ENCODE assay signal across 9 cellular contexts in genomic region chr13:29817604-29818378, GRCh38. TPM values are rescaled to one million over a fixed set of nuclear protein-coding genes. Genes with fewer than 3 reads are reported as not detected.
DNase-seq lines count a peak whose midpoint lies in the region; ATAC-seq and TF ChIP-seq lines count a peak whose summit lies in the region.
"Had no signal": no experiment of that assay in that cellular context is flagged by ENCODE, and none has a peak within 500 bp of the region (broad histone marks: within the 10 kb centered on the region; RNA-seq: fewer than 3 reads in every experiment).

No MANE protein-coding gene starts in this region.

- no peaks in the 10 kb centered on the region for H3K27me3 Mint-ChIP-seq in activated CD4-positive, alpha-beta memory T cell treated with anti-CD3 and anti-CD28 coated beads, Interleukin-2, amount 10 ng/mL, durations not matched to agents 7 days and 5 days

- H3K9me3 ChIP-seq in smooth muscle cell (replicated peaks; ENCODE audit: low read depth): no peaks in the 10 kb centered on the region
- no peaks in the 10 kb centered on the region for H3K9me3 ChIP-seq in body of pancreas
- no peaks in the 10 kb centered on the region for H3K9me3 ChIP-seq in effector memory CD4-positive, alpha-beta T cell (ENCODE audit: control insufficient read depth, low read length)

- WGBS in smooth muscle cell (ENCODE audit: low lambda C conversion rate): 41% methylated on average over 3 of the region's 3 CpGs
- 7 to 9% methylated on average over 3 of the region's 3 CpGs for whole genome bisulfite sequencing in body of pancreas, 2 donors

- POLR2A ChIA-PET in activated CD4-positive, alpha-beta memory T cell treated with anti-CD3 and anti-CD28 coated beads, Interleukin-2, amount 10 ng/mL, durations not matched to agents 7 days and 5 days (lab: Charles Lee): interaction anchor here (0.6 to 1.0 kb wide), 2 partner anchors 118 to 265 kb away, joined by 3 to 4 read pairs; no protein-coding TSS in a partner anchor

- H4K20me1 ChIP-seq in smooth muscle cell (ENCODE audit: low read depth): peaks cover 100% of the 10 kb centered on the region

- no peak overlapping the region for H2AFZ ChIP-seq in smooth muscle cell (ENCODE audit: low read depth)
- H2AFZ ChIP-seq: parathyroid adenoma had no signal

- H3K9ac ChIP-seq in smooth muscle cell (ENCODE audit: low read depth): no peak overlapping the region
- H3K9ac ChIP-seq: parathyroid adenoma had no signal

- ATAC-seq in GM19463 (IDR thresholded peaks at IDR 0.05; ENCODE audit: unreplicated experiment) (peak; percentile 89), HG03432 (IDR thresholded peaks at IDR 0.05; ENCODE audit: unreplicated experiment) (peak; percentile 99), body of pancreas (no peak)

- H3K9me3 Mint-ChIP-seq in activated CD4-positive, alpha-beta memory T cell treated with anti-CD3 and anti-CD28 coated beads, Interleukin-2, amount 10 ng/mL, durations not matched to agents 7 days and 5 days: no peaks in the 10 kb centered on the region

- H3K4me3 ChIP-seq in smooth muscle cell (no peak overlapping the region), body of pancreas (no peak overlapping the region)
- no peak overlapping the region for H3K4me3 ChIP-seq in effector memory CD4-positive, alpha-beta T cell (ENCODE audit: insufficient read depth, low read depth, low read length, poor library complexity, severe bottlenecking)

- H3K4me1 ChIP-seq in smooth muscle cell (ENCODE audit: low read depth): peaks cover 10% of the 10 kb centered on the region
- H3K4me1 ChIP-seq in body of pancreas: peaks cover 54% of the 10 kb centered on the region
- peaks cover 10% of the 10 kb centered on the region for H3K4me1 ChIP-seq in effector memory CD4-positive, alpha-beta T cell (ENCODE audit: control insufficient read depth, insufficient read depth, low read length, poor library complexity, severe bottlenecking)

- no peak for TF ChIP-seq POLR2A in body of pancreas (IDR thresholded peaks at IDR 0.05)

- CTCF ChIA-PET in activated CD4-positive, alpha-beta memory T cell treated with anti-CD3 and anti-CD28 coated beads, Interleukin-2, amount 10 ng/mL, durations not matched to agents 7 days and 5 days (lab: Charles Lee): no interaction called here

- peak overlapping the region; percentile 45 for H3K4me2 ChIP-seq in smooth muscle cell

- H3F3A ChIP-seq in smooth muscle cell (ENCODE audit: low read depth): no peaks in the 10 kb centered on the region

- H3K79me2 ChIP-seq in smooth muscle cell (ENCODE audit: low read depth): peaks cover 95% of the 10 kb centered on the region
- H3K79me2 ChIP-seq: parathyroid adenoma had no signal

- H3K27ac Mint-ChIP-seq in activated CD4-positive, alpha-beta memory T cell treated with anti-CD3 and anti-CD28 coated beads, Interleukin-2, amount 10 ng/mL, durations not matched to agents 7 days and 5 days: peak overlapping the region; percentile 3

- DNase-seq in DMS 273 treated with DMSO at 0.1 percent for 48 hours (lab: John Stamatoyannopoulos, UW) (peak; percentile 5), smooth muscle cell (lab: John Stamatoyannopoulos, UW; ENCODE audit: unreplicated experiment) (no peak), body of pancreas (no peak), NCI-H2227 (lab: John Stamatoyannopoulos, UW; ENCODE audit: unreplicated experiment) (no peak)
- no peak for DNase-seq in activated CD4-positive, alpha-beta memory T cell treated with anti-CD3 and anti-CD28 coated beads, Interleukin-2, amount 10 ng/mL, durations not matched to agents 7 days and 5 days
- no peak for DNase-seq in effector memory CD4-positive, alpha-beta T cell

- H3K27me3 ChIP-seq in smooth muscle cell (ENCODE audit: low read depth) (no peaks in the 10 kb centered on the region), body of pancreas (no peaks in the 10 kb centered on the region)
- H3K27me3 ChIP-seq in effector memory CD4-positive, alpha-beta T cell (replicated peaks; ENCODE audit: control insufficient read depth, insufficient read depth, low read length, poor library complexity, severe bottlenecking): no peaks in the 10 kb centered on the region

- H3K4me1 Mint-ChIP-seq in activated CD4-positive, alpha-beta memory T cell treated with anti-CD3 and anti-CD28 coated beads, Interleukin-2, amount 10 ng/mL, durations not matched to agents 7 days and 5 days: peaks cover 20% of the 10 kb centered on the region

- H3K36me3 ChIP-seq in smooth muscle cell (ENCODE audit: low read depth): no peaks in the 10 kb centered on the region
- H3K36me3 ChIP-seq in body of pancreas (replicated peaks in 1 of 2; ENCODE audit: insufficient read depth in 1 of 2, low read depth in 2 of 2): no peaks in the 10 kb centered on the region
- no peaks in the 10 kb centered on the region for H3K36me3 ChIP-seq in effector memory CD4-positive, alpha-beta T cell (ENCODE audit: control insufficient read depth, insufficient read depth, low read length)

- no peak overlapping the region for H3K4me3 Mint-ChIP-seq in activated CD4-positive, alpha-beta memory T cell treated with anti-CD3 and anti-CD28 coated beads, Interleukin-2, amount 10 ng/mL, durations not matched to agents 7 days and 5 days

- no peak overlapping the region for H3K27ac ChIP-seq in smooth muscle cell (ENCODE audit: low read depth)
- peak overlapping the region in 1 of 4 donors; percentile 49 for H3K27ac ChIP-seq in body of pancreas
- no peak overlapping the region for H3K27ac ChIP-seq in effector memory CD4-positive, alpha-beta T cell (ENCODE audit: insufficient read depth, low read length, poor library complexity, severe bottlenecking)
- H3K27ac ChIP-seq: parathyroid adenoma had no signal

- H3K36me3 Mint-ChIP-seq in activated CD4-positive, alpha-beta memory T cell treated with anti-CD3 and anti-CD28 coated beads, Interleukin-2, amount 10 ng/mL, durations not matched to agents 7 days and 5 days (ENCODE audit: low read depth): peaks cover 2% of the 10 kb centered on the region

- TF ChIP-seq CTCF in smooth muscle cell (IDR thresholded peaks at IDR 0.05; ENCODE audit: borderline replicate concordance, insufficient read depth, poor library complexity, severe bottlenecking) (no peak), body of pancreas (IDR thresholded peaks at IDR 0.05) (no peak)

- intact Hi-C loops in body of pancreas (cut with DNase I): no loop called here

RNA-seq across cellular contexts. Expression of gene UBL3, which starts 32.6 kb away (rescaled TPM):
- 10 to 100 TPM; 17.3 to 17.8 TPM for total RNA-seq in activated CD4-positive, alpha-beta memory T cell treated with anti-CD3 and anti-CD28 coated beads, Interleukin-2, amount 10 ng/mL, durations not matched to agents 7 days and 5 days
- total RNA-seq in smooth muscle cell (46.6 and 59.2 TPM in 2 replicates), body of pancreas (10 to 100 TPM; 20.4 to 33.2 TPM)
- 25.2 and 32.0 TPM in 2 replicates for polyA plus RNA-seq in smooth muscle cell
